In genomic region chr20:17530716-17531536, GRCh38 we compare ENCODE assay signal across 8 cellular contexts. TPM values are rescaled to one million over a fixed set of nuclear protein-coding genes. Genes with fewer than 3 reads are reported as not detected.
DNase-seq lines count a peak whose midpoint lies in the region; FAIRE-seq and TF ChIP-seq lines count a peak whose summit lies in the region.

Gene BFSP1, minus strand, starts transcription at chr20:17531379. Its CDS starts 50 bp downstream, at chr20:17531329.

- no peak for FAIRE-seq in H54 (lab: Jason Lieb, UNC)

- peak within 1 kb of the TSS; percentile 68 to 88 (median 79) for H3K9ac ChIP-seq in BLaER1 treated with 17β-estradiol and CSF1 and Interleukin-3, amounts not matched to agents 10 nM and 100 nM

- TF ChIP-seq POLR2A in H54 (IDR thresholded peaks at IDR 0.05; ENCODE audit: low read depth, low read length) = 0 out of 2 replicates have a peak, but pooled peaks have one; percentile 52

- peak within 1 kb of the TSS in 10 of 11 experiments; percentile 59 to 88 (median 79); a peak in 21 of 22 replicates for H3K27ac ChIP-seq in BLaER1 treated with 17β-estradiol and CSF1 and Interleukin-3, amounts not matched to agents 10 nM and 100 nM

- no peaks in the 10 kb centered on the region for H3K36me3 ChIP-seq in BLaER1 treated with 17β-estradiol and CSF1 and Interleukin-3, amounts not matched to agents 10 nM and 100 nM

- H3K4me3 ChIP-seq in BLaER1 treated with 17β-estradiol and CSF1 and Interleukin-3, amounts not matched to agents 10 nM and 100 nM = peak within 1 kb of the TSS; percentile 57 to 70 (median 62)
- H3K4me3 ChIP-seq in epithelial cell of esophagus (ENCODE audit: low read length) (peak within 1 kb of the TSS; percentile 42), mononuclear cell (ENCODE audit: low read length) (peak within 1 kb of the TSS; percentile 17)

- no peak for TF ChIP-seq CTCF in epithelial cell of esophagus (IDR thresholded peaks at IDR 0.05; ENCODE audit: insufficient read depth, low read depth, low read length, missing control alignments)

- no peaks in the 10 kb centered on the region for H3K9me3 ChIP-seq in BLaER1 treated with 17β-estradiol and CSF1 and Interleukin-3, amounts not matched to agents 10 nM and 100 nM (replicated peaks in 1 of 11)
- H3K9me3 ChIP-seq in mononuclear cell (ENCODE audit: low read depth, low read length) = no peaks in the 10 kb centered on the region

- no peaks in the 10 kb centered on the region for H4K20me1 ChIP-seq in BLaER1 treated with 17β-estradiol and CSF1 and Interleukin-3, amounts not matched to agents 10 nM and 100 nM

- peaks cover 19 to 34% (median 27%) of the 10 kb centered on the region in 11 experiments for H3K27me3 ChIP-seq in BLaER1 treated with 17β-estradiol and CSF1 and Interleukin-3, amounts not matched to agents 10 nM and 100 nM
- H3K27me3 ChIP-seq in mononuclear cell (ENCODE audit: insufficient read depth, low read length) = peaks cover 17% of the 10 kb centered on the region

- H3K4me2 ChIP-seq in BLaER1 treated with 17β-estradiol and CSF1 and Interleukin-3, amounts not matched to agents 10 nM and 100 nM = peak within 1 kb of the TSS; percentile 86 to 97 (median 92)

- DNase-seq in H54 (ENCODE audit: insufficient read length, low spot score) (peak; percentile 43), NCI-H460 (ENCODE audit: extremely low read depth, low read depth) (peak; percentile 51), epithelial cell of esophagus (ENCODE audit: low read depth) (peak; percentile 58), NCI-H187 (lab: John Stamatoyannopoulos, UW) (no peak)
- peak; percentile 77 for DNase-seq in activated CD8-positive, alpha-beta memory T cell treated with anti-CD3 and anti-CD28 coated beads, Interleukin-2, amount 50 U/mL, for 48 hours
- peak; percentile 11 for DNase-seq in stimulated activated CD8-positive, alpha-beta memory T cell treated with anti-CD3 and anti-CD28 coated beads, Interleukin-7, amount 100 ng/mL, for 24 hours (ENCODE audit: low read depth)

- H3K4me1 ChIP-seq in BLaER1 treated with 17β-estradiol and CSF1 and Interleukin-3, amounts not matched to agents 10 nM and 100 nM = peaks cover 16 to 35% (median 27%) of the 10 kb centered on the region in 10 experiments
- H3K4me1 ChIP-seq in mononuclear cell (ENCODE audit: insufficient read depth, low read length) = peaks cover 14% of the 10 kb centered on the region

RNA-seq across cellular contexts. Expression of gene BFSP1, which starts in this region (rescaled TPM):
- 3.9 and 4.1 TPM in 2 replicates for total RNA-seq in NCI-H460 (2014; rRNA removed; shearing (Covaris generic))
- polyA plus RNA-seq in NCI-H460 (2014; cell fraction: nucleus; rRNA removed) = 4.0 and 10.7 TPM in 2 replicates
- 0.84 TPM for total RNA-seq in mononuclear cell

Comparison
In these comparisons a context has a peak if more than half of its experiments do, and no peak if none do; other contexts are left out.
1. DNase-seq: peak in H54 (single experiment), NCI-H460 (single experiment), activated CD8-positive, alpha-beta memory T cell treated with anti-CD3 and anti-CD28 coated beads, Interleukin-2, amount 50 U/mL, for 48 hours (single experiment), epithelial cell of esophagus (single experiment) and stimulated activated CD8-positive, alpha-beta memory T cell treated with anti-CD3 and anti-CD28 coated beads, Interleukin-7, amount 100 ng/mL, for 24 hours (single experiment); none in NCI-H187 (0 of 2).
2. Peak in every context shown above with its lines, with median percentiles within 50 percentile points of each other: H3K4me3 ChIP-seq.